In the genomic region with DNA sequence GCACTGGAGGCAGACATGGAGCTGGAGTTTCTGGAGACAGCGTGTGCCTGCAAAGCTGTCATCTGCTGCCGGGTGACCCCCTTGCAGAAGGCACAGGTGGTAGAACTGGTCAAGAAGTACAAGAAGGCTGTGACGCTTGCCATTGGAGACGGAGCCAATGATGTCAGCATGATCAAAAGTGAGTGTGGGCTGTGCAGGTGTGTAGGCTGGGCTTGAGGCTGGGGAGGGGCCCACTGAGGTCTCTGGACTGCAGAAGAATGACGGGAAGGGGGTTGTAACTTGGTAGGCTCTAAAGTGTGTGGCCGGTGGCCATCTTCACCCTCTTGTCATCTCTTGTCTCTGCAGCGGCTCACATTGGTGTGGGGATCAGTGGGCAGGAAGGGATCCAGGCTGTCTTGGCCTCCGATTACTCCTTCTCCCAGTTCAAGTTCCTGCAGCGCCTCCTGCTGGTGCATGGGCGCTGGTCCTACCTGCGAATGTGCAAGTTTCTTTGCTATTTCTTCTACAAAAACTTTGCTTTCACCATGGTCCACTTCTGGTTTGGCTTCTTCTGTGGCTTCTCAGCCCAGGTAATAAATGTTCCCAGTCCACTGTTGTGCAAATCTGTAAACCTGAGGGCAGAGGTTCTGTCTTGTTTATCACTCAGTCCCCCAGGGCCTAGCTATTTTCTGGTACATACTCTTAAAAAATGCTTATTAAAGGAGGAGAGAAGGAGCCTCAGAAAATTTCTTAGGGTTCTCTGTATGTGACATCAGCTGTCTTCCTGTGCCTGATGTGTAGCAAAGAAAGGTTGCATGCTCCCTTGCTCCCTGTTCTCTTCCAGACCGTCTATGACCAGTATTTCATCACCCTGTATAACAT, we compare ENCODE assay signal across 8 cellular contexts. TPM values are rescaled to one million over a fixed set of nuclear protein-coding genes. Genes with fewer than 3 reads are reported as not detected.
A peak's percentile ranks its signal among the peaks of the same experiment; 100 is the strongest.
DNase-seq lines count a peak whose midpoint lies in the region; ATAC-seq and TF ChIP-seq lines count a peak whose summit lies in the region.

No MANE protein-coding gene starts in this region.

- H3K36me3 Mint-ChIP-seq in activated naive CD8-positive, alpha-beta T cell, result peaks cover 23% of the 10 kb centered on the region
- peaks cover 27 to 64% (median 37%) of the 10 kb centered on the region in 3 donors for H3K36me3 Mint-ChIP-seq in immature natural killer cell

- H3K9me3 Mint-ChIP-seq in activated naive CD8-positive, alpha-beta T cell (ENCODE audit: low read depth), result no peaks in the 10 kb centered on the region
- no peaks in the 10 kb centered on the region for H3K9me3 Mint-ChIP-seq in immature natural killer cell

- H3K4me3 Mint-ChIP-seq in activated naive CD8-positive, alpha-beta T cell, result peak overlapping the region; percentile 85
- H3K4me3 Mint-ChIP-seq in immature natural killer cell, result peak overlapping the region in 4 of 5 donors; percentile 28 to 81 (median 30)

- peaks cover 84% of the 10 kb centered on the region for H3K4me1 Mint-ChIP-seq in activated naive CD8-positive, alpha-beta T cell (ENCODE audit: low read depth)
- H3K4me1 Mint-ChIP-seq in immature natural killer cell, result peaks cover 55 to 63% of the 10 kb centered on the region in 2 donors

- peak; percentile 18 for DNase-seq in NCI-H2196 (lab: John Stamatoyannopoulos, UW; ENCODE audit: unreplicated experiment)
- DNase-seq in NCI-H2196 treated with DMSO at 0.1 percent for 48 hours (lab: John Stamatoyannopoulos, UW; ENCODE audit: unreplicated experiment), result no peak
- peak; percentile 44 to 60 (median 54) for DNase-seq in immature natural killer cell
- DNase-seq in stimulated activated CD8-positive, alpha-beta memory T cell treated with anti-CD3 and anti-CD28 coated beads, Interleukin-4, amount 100 ng/mL, for 48 hours, result peak; percentile 88
- DNase-seq in germinal center (ENCODE audit: low spot score), result no peak
- no peak for DNase-seq in NCI-H2107 treated with DMSO at 0.1 percent for 48 hours (lab: John Stamatoyannopoulos, UW; ENCODE audit: unreplicated experiment)

- peak; percentile 58 for ATAC-seq in SK-N-SH treated with all-trans-retinoic acid at 6 μM for 48 hours

- H3K27me3 Mint-ChIP-seq in activated naive CD8-positive, alpha-beta T cell, result no peaks in the 10 kb centered on the region
- peaks cover 6 to 9% (median 7%) of the 10 kb centered on the region in 3 donors for H3K27me3 Mint-ChIP-seq in immature natural killer cell (ENCODE audit: low read depth in 3 of 3)

- H3K27ac Mint-ChIP-seq in activated naive CD8-positive, alpha-beta T cell, result peak overlapping the region; percentile 82
- H3K27ac Mint-ChIP-seq in immature natural killer cell, result peak overlapping the region; percentile 58 to 93 (median 70)

TF ChIP-seq in SK-N-SH treated with all-trans-retinoic acid at 6 μM for 48 hours, 23 proteins besides CTCF, POLR2A, EP300 and RAD21:
- no peak for TF ChIP-seq ZC3H10 (CRISPR knock-in tag; IDR thresholded peaks at IDR 0.05)
- TF ChIP-seq ZNF565 (CRISPR knock-in tag; conservative IDR thresholded peaks at IDR 0.05; ENCODE audit: low read depth), result no peak
- no peak for TF ChIP-seq BACH2 (CRISPR knock-in tag; IDR thresholded peaks at IDR 0.05; ENCODE audit: borderline replicate concordance)
- no peak for TF ChIP-seq GLIS3 (CRISPR knock-in tag; IDR thresholded peaks at IDR 0.05)
- no peak for TF ChIP-seq RARB (CRISPR knock-in tag; IDR thresholded peaks at IDR 0.05)
- TF ChIP-seq ZFP30 (CRISPR knock-in tag; IDR thresholded peaks at IDR 0.05), result no peak
- TF ChIP-seq ZNF70 (CRISPR knock-in tag; IDR thresholded peaks at IDR 0.05), result no peak
- no peak for TF ChIP-seq ISL1 (CRISPR knock-in tag; IDR thresholded peaks at IDR 0.05)
- TF ChIP-seq TOX (CRISPR knock-in tag; IDR thresholded peaks at IDR 0.05; ENCODE audit: borderline replicate concordance), result no peak
- no peak for TF ChIP-seq PPARA (CRISPR knock-in tag; IDR thresholded peaks at IDR 0.05; ENCODE audit: borderline replicate concordance)
- TF ChIP-seq ZFP3 (CRISPR knock-in tag; IDR thresholded peaks at IDR 0.05), result no peak
- TF ChIP-seq, protein P1, sequence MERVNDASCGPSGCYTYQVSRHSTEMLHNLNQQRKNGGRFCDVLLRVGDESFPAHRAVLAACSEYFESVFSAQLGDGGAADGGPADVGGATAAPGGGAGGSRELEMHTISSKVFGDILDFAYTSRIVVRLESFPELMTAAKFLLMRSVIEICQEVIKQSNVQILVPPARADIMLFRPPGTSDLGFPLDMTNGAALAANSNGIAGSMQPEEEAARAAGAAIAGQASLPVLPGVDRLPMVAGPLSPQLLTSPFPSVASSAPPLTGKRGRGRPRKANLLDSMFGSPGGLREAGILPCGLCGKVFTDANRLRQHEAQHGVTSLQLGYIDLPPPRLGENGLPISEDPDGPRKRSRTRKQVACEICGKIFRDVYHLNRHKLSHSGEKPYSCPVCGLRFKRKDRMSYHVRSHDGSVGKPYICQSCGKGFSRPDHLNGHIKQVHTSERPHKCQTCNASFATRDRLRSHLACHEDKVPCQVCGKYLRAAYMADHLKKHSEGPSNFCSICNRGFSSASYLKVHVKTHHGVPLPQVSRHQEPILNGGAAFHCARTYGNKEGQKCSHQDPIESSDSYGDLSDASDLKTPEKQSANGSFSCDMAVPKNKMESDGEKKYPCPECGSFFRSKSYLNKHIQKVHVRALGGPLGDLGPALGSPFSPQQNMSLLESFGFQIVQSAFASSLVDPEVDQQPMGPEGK (CRISPR knock-in tag; IDR thresholded peaks at IDR 0.05; ENCODE audit: borderline replicate concordance), result no peak
- TF ChIP-seq, protein P2, sequence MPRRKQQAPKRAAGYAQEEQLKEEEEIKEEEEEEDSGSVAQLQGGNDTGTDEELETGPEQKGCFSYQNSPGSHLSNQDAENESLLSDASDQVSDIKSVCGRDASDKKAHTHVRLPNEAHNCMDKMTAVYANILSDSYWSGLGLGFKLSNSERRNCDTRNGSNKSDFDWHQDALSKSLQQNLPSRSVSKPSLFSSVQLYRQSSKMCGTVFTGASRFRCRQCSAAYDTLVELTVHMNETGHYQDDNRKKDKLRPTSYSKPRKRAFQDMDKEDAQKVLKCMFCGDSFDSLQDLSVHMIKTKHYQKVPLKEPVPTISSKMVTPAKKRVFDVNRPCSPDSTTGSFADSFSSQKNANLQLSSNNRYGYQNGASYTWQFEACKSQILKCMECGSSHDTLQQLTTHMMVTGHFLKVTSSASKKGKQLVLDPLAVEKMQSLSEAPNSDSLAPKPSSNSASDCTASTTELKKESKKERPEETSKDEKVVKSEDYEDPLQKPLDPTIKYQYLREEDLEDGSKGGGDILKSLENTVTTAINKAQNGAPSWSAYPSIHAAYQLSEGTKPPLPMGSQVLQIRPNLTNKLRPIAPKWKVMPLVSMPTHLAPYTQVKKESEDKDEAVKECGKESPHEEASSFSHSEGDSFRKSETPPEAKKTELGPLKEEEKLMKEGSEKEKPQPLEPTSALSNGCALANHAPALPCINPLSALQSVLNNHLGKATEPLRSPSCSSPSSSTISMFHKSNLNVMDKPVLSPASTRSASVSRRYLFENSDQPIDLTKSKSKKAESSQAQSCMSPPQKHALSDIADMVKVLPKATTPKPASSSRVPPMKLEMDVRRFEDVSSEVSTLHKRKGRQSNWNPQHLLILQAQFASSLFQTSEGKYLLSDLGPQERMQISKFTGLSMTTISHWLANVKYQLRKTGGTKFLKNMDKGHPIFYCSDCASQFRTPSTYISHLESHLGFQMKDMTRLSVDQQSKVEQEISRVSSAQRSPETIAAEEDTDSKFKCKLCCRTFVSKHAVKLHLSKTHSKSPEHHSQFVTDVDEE (CRISPR knock-in tag; IDR thresholded peaks at IDR 0.05), result no peak
- TF ChIP-seq, protein P3, sequence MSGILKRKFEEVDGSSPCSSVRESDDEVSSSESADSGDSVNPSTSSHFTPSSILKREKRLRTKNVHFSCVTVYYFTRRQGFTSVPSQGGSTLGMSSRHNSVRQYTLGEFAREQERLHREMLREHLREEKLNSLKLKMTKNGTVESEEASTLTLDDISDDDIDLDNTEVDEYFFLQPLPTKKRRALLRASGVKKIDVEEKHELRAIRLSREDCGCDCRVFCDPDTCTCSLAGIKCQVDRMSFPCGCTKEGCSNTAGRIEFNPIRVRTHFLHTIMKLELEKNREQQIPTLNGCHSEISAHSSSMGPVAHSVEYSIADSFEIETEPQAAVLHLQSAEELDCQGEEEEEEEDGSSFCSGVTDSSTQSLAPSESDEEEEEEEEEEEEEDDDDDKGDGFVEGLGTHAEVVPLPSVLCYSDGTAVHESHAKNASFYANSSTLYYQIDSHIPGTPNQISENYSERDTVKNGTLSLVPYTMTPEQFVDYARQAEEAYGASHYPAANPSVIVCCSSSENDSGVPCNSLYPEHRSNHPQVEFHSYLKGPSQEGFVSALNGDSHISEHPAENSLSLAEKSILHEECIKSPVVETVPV (CRISPR knock-in tag; IDR thresholded peaks at IDR 0.05), result no peak
- no peak for TF ChIP-seq CSDC2 (CRISPR knock-in tag; IDR thresholded peaks at IDR 0.05)
- no peak for TF ChIP-seq ARNTL (CRISPR knock-in tag; IDR thresholded peaks at IDR 0.05; ENCODE audit: borderline replicate concordance, low read depth)
- TF ChIP-seq SNAI2 (CRISPR knock-in tag; IDR thresholded peaks at IDR 0.05), result no peak
- no peak for TF ChIP-seq OSR1 (CRISPR knock-in tag; IDR thresholded peaks at IDR 0.05)

RNA-seq across cellular contexts. Expression of a gene that starts 19.9 kb away (rescaled TPM):
- polyA plus RNA-seq in immature natural killer cell, result 10 to 100 TPM in 2 of 3 donors, 1 to 10 TPM in 1; 8.5 to 27.4 (median 16.5) TPM

RNA-seq across cellular contexts. Expression of a gene that starts 24.3 kb away (rescaled TPM):
- under 1 TPM in 1 of 3 donors, not detected in 2; 0.24 TPM for polyA plus RNA-seq in immature natural killer cell

RNA-seq across cellular contexts. Expression of a gene that starts 59.9 kb away (rescaled TPM):
- 1 to 10 TPM in 2 of 3 donors, under 1 TPM in 1; 0.50 to 4.2 (median 2.6) TPM for polyA plus RNA-seq in immature natural killer cell

Comparison
In these comparisons a context has a peak if more than half of its experiments do, and no peak if none do; other contexts are left out.
1. DNase-seq: peak in NCI-H2196 (single experiment), immature natural killer cell (3 of 3) and stimulated activated CD8-positive, alpha-beta memory T cell treated with anti-CD3 and anti-CD28 coated beads, Interleukin-4, amount 100 ng/mL, for 48 hours (single experiment); none in NCI-H2196 treated with DMSO at 0.1 percent for 48 hours (single experiment), germinal center (single experiment) and NCI-H2107 treated with DMSO at 0.1 percent for 48 hours (single experiment).